ENCODE assay signal across 1 cellular context in genomic region chr5:83632874-83633273, GRCh38.
TF ChIP-seq lines count a peak whose summit lies in the region.

No MANE protein-coding gene starts in this region.

TF ChIP-seq in H1, 55 proteins besides CTCF, POLR2A, EP300 and RAD21 (continued from another document):
- TF ChIP-seq KDM1A (IDR thresholded peaks at IDR 0.05; ENCODE audit: borderline replicate concordance, low read length) = no peak
- TF ChIP-seq HDAC6 (IDR thresholded peaks at IDR 0.05; ENCODE audit: low read depth, low read length) = no peak
- TF ChIP-seq EGR1 (IDR thresholded peaks at IDR 0.05; ENCODE audit: borderline replicate concordance, low read depth, low read length) = no peak
